In genomic region chr3:141368062-141368924, GRCh38 we compare ENCODE assay signal across 1 cellular context.
A peak's percentile ranks its signal among the peaks of the same experiment; 100 is the strongest.
TF ChIP-seq lines count a peak whose summit lies in the region.

Gene ZBTB38, plus strand, starts transcription at chr3:141368504. Its CDS starts 73,885 bp downstream, at chr3:141442389.

TF ChIP-seq in HepG2, 621 proteins besides CTCF, POLR2A, EP300 and RAD21 (continued from another document and continues in another):
- peak; percentile 70 for TF ChIP-seq ZNF232 (CRISPR knock-in tag; IDR thresholded peaks at IDR 0.05; ENCODE audit: borderline replicate concordance)
- no peak for TF ChIP-seq ZNF7 (CRISPR knock-in tag; IDR thresholded peaks at IDR 0.05)
- TF ChIP-seq ZXDC (CRISPR knock-in tag; IDR thresholded peaks at IDR 0.05): no peak
- TF ChIP-seq PREB (CRISPR knock-in tag; IDR thresholded peaks at IDR 0.05): no peak
- peak; percentile 78 for TF ChIP-seq TARDBP (CRISPR knock-in tag; IDR thresholded peaks at IDR 0.05)
- TF ChIP-seq ZNF282 (IDR thresholded peaks at IDR 0.05; ENCODE audit: partially characterized antibody): no peak
- TF ChIP-seq SSRP1 (CRISPR knock-in tag; IDR thresholded peaks at IDR 0.05): no peak
- TF ChIP-seq ZNF207 (IDR thresholded peaks at IDR 0.05; ENCODE audit: borderline replicate concordance): no peak
- peak; percentile 72; the same call in 1 of the 2 replicates for TF ChIP-seq NKX3-1 (CRISPR knock-in tag; IDR thresholded peaks at IDR 0.05)
- TF ChIP-seq ZNF557 (CRISPR knock-in tag; IDR thresholded peaks at IDR 0.05): peak; percentile 67; the same call in 1 of the 2 replicates
- peak; percentile 62; the same call in 1 of the 2 replicates for TF ChIP-seq ZNF790 (CRISPR knock-in tag; IDR thresholded peaks at IDR 0.05; ENCODE audit: borderline replicate concordance)
- TF ChIP-seq MEIS2 (CRISPR knock-in tag; IDR thresholded peaks at IDR 0.05): peak; percentile 89
- TF ChIP-seq MAFK (conservative IDR thresholded peaks at IDR 0.05 in 1 of 2, IDR thresholded peaks at IDR 0.05 in 1 of 2; ENCODE audit: low read length in 2 of 2): no peak
- TF ChIP-seq HOXA9 (CRISPR knock-in tag; IDR thresholded peaks at IDR 0.05; ENCODE audit: borderline replicate concordance): no peak
- no peak; the same call in 1 of the 2 replicates for TF ChIP-seq HBP1 (CRISPR knock-in tag; IDR thresholded peaks at IDR 0.05; ENCODE audit: low read depth)
- TF ChIP-seq, protein P1, sequence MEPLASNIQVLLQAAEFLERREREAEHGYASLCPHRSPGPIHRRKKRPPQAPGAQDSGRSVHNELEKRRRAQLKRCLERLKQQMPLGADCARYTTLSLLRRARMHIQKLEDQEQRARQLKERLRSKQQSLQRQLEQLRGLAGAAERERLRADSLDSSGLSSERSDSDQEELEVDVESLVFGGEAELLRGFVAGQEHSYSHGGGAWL (CRISPR knock-in tag; IDR thresholded peaks at IDR 0.05): 0 out of 2 replicates have a peak, but pooled peaks have one; percentile 43
- no peak for TF ChIP-seq ZNF24 (IDR thresholded peaks at IDR 0.05)
- TF ChIP-seq, protein P2, sequence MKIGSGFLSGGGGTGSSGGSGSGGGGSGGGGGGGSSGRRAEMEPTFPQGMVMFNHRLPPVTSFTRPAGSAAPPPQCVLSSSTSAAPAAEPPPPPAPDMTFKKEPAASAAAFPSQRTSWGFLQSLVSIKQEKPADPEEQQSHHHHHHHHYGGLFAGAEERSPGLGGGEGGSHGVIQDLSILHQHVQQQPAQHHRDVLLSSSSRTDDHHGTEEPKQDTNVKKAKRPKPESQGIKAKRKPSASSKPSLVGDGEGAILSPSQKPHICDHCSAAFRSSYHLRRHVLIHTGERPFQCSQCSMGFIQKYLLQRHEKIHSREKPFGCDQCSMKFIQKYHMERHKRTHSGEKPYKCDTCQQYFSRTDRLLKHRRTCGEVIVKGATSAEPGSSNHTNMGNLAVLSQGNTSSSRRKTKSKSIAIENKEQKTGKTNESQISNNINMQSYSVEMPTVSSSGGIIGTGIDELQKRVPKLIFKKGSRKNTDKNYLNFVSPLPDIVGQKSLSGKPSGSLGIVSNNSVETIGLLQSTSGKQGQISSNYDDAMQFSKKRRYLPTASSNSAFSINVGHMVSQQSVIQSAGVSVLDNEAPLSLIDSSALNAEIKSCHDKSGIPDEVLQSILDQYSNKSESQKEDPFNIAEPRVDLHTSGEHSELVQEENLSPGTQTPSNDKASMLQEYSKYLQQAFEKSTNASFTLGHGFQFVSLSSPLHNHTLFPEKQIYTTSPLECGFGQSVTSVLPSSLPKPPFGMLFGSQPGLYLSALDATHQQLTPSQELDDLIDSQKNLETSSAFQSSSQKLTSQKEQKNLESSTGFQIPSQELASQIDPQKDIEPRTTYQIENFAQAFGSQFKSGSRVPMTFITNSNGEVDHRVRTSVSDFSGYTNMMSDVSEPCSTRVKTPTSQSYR (CRISPR knock-in tag; IDR thresholded peaks at IDR 0.05; ENCODE audit: borderline replicate concordance): peak; percentile 95
- TF ChIP-seq, protein P3, sequence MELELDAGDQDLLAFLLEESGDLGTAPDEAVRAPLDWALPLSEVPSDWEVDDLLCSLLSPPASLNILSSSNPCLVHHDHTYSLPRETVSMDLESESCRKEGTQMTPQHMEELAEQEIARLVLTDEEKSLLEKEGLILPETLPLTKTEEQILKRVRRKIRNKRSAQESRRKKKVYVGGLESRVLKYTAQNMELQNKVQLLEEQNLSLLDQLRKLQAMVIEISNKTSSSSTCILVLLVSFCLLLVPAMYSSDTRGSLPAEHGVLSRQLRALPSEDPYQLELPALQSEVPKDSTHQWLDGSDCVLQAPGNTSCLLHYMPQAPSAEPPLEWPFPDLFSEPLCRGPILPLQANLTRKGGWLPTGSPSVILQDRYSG (CRISPR knock-in tag; IDR thresholded peaks at IDR 0.05): peak; percentile 72; the same call in 1 of the 2 replicates
- TF ChIP-seq FOXO1 (CRISPR knock-in tag; IDR thresholded peaks at IDR 0.05): peak; percentile 84
- TF ChIP-seq KDM5A (IDR thresholded peaks at IDR 0.05; ENCODE audit: borderline replicate concordance, low read length): peak; percentile 7; the same call in 1 of the 2 replicates
- TF ChIP-seq CHD4 (IDR thresholded peaks at IDR 0.05; ENCODE audit: borderline replicate concordance, low read length): no peak
- no peak for TF ChIP-seq ATF5 (CRISPR knock-in tag; IDR thresholded peaks at IDR 0.05; ENCODE audit: low read depth)
- TF ChIP-seq BORCS8-MEF2B (CRISPR knock-in tag; IDR thresholded peaks at IDR 0.05): peak; percentile 33; the same call in 1 of the 2 replicates
- TF ChIP-seq HMGXB4 (CRISPR knock-in tag; IDR thresholded peaks at IDR 0.05; ENCODE audit: borderline replicate concordance in 1 of 2, low read depth in 1 of 2): peak; percentile 58 to 67; a peak in 2 of 4 replicates
- no peak for TF ChIP-seq GPN1 (CRISPR knock-in tag; IDR thresholded peaks at IDR 0.05; ENCODE audit: borderline replicate concordance)
- TF ChIP-seq NR2C2 (CRISPR knock-in tag; IDR thresholded peaks at IDR 0.05; ENCODE audit: borderline replicate concordance): 0 out of 2 replicates have a peak, but pooled peaks have one; percentile 17
- TF ChIP-seq, protein P4, sequence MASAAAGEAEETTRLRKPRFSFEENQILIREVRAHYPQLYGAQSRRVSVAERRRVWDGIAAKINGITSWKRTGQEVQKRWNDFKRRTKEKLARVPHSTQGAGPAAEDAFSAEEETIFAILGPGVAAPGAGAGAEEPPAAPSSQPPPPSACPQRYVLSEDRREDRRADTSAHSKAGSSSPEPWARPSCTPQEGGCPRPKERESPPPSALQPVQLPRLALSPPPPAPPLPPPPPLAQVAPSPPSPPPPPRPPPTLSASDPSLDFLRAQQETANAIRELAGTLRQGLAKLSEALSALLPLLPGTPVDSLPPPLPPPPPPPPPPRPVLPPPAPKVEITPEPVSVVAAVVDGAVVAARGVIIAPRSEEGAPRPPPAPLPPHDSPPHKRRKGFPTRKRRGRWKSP (CRISPR knock-in tag; IDR thresholded peaks at IDR 0.05): peak; percentile 74
- no peak for TF ChIP-seq KLF15 (CRISPR knock-in tag; IDR thresholded peaks at IDR 0.05; ENCODE audit: borderline replicate concordance)
- TF ChIP-seq ZNF577 (CRISPR knock-in tag; IDR thresholded peaks at IDR 0.05; ENCODE audit: borderline replicate concordance, low read depth): no peak
- 0 out of 2 replicates have a peak, but pooled peaks have one; percentile 56 for TF ChIP-seq AHR (CRISPR knock-in tag; IDR thresholded peaks at IDR 0.05)
- no peak for TF ChIP-seq ZNF383 (CRISPR knock-in tag; IDR thresholded peaks at IDR 0.05; ENCODE audit: borderline replicate concordance)
- no peak for TF ChIP-seq SNAI1 (CRISPR knock-in tag; IDR thresholded peaks at IDR 0.05; ENCODE audit: borderline replicate concordance)
- TF ChIP-seq, protein P5, sequence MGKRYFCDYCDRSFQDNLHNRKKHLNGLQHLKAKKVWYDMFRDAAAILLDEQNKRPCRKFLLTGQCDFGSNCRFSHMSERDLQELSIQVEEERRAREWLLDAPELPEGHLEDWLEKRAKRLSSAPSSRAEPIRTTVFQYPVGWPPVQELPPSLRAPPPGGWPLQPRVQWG (CRISPR knock-in tag; IDR thresholded peaks at IDR 0.05; ENCODE audit: borderline replicate concordance, low read depth): no peak
- TF ChIP-seq RFX1 (IDR thresholded peaks at IDR 0.05): no peak
- peak; percentile 89 for TF ChIP-seq SAP130 (CRISPR knock-in tag; IDR thresholded peaks at IDR 0.05; ENCODE audit: low read depth)
- peak; percentile 59 for TF ChIP-seq ZNF143 (CRISPR knock-in tag; IDR thresholded peaks at IDR 0.05)
- TF ChIP-seq, protein P6, sequence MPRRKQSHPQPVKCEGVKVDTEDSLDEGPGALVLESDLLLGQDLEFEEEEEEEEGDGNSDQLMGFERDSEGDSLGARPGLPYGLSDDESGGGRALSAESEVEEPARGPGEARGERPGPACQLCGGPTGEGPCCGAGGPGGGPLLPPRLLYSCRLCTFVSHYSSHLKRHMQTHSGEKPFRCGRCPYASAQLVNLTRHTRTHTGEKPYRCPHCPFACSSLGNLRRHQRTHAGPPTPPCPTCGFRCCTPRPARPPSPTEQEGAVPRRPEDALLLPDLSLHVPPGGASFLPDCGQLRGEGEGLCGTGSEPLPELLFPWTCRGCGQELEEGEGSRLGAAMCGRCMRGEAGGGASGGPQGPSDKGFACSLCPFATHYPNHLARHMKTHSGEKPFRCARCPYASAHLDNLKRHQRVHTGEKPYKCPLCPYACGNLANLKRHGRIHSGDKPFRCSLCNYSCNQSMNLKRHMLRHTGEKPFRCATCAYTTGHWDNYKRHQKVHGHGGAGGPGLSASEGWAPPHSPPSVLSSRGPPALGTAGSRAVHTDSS (CRISPR knock-in tag; conservative IDR thresholded peaks at IDR 0.05): no peak
- TF ChIP-seq ZNF720 (CRISPR knock-in tag; IDR thresholded peaks at IDR 0.05): no peak
- TF ChIP-seq ZNF367 (CRISPR knock-in tag; IDR thresholded peaks at IDR 0.05; ENCODE audit: borderline replicate concordance): no peak
- no peak for TF ChIP-seq ZNF570 (CRISPR knock-in tag; IDR thresholded peaks at IDR 0.05; ENCODE audit: borderline replicate concordance)
- peak; percentile 64 for TF ChIP-seq NRL (CRISPR knock-in tag; IDR thresholded peaks at IDR 0.05; ENCODE audit: borderline replicate concordance)
- TF ChIP-seq ZFP36 (IDR thresholded peaks at IDR 0.05; ENCODE audit: borderline replicate concordance, low read depth, low read length, partially characterized antibody): no peak
- no peak for TF ChIP-seq ZNF235 (CRISPR knock-in tag; IDR thresholded peaks at IDR 0.05; ENCODE audit: borderline replicate concordance)
- TF ChIP-seq, protein P7, sequence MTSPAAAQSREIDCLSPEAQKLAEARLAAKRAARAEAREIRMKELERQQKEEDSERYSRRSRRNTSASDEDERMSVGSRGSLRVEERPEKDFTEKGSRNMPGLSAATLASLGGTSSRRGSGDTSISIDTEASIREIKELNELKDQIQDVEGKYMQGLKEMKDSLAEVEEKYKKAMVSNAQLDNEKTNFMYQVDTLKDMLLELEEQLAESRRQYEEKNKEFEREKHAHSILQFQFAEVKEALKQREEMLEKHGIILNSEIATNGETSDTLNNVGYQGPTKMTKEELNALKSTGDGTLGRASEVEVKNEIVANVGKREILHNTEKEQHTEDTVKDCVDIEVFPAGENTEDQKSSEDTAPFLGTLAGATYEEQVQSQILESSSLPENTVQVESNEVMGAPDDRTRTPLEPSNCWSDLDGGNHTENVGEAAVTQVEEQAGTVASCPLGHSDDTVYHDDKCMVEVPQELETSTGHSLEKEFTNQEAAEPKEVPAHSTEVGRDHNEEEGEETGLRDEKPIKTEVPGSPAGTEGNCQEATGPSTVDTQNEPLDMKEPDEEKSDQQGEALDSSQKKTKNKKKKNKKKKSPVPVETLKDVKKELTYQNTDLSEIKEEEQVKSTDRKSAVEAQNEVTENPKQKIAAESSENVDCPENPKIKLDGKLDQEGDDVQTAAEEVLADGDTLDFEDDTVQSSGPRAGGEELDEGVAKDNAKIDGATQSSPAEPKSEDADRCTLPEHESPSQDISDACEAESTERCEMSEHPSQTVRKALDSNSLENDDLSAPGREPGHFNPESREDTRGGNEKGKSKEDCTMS (CRISPR knock-in tag; conservative IDR thresholded peaks at IDR 0.05): no peak
- 0 out of 2 replicates have a peak, but pooled peaks have one; percentile 15 for TF ChIP-seq ZNF510 (CRISPR knock-in tag; IDR thresholded peaks at IDR 0.05; ENCODE audit: low read depth)
